26 cellular contexts compared by ENCODE assay signal in the genomic region with DNA sequence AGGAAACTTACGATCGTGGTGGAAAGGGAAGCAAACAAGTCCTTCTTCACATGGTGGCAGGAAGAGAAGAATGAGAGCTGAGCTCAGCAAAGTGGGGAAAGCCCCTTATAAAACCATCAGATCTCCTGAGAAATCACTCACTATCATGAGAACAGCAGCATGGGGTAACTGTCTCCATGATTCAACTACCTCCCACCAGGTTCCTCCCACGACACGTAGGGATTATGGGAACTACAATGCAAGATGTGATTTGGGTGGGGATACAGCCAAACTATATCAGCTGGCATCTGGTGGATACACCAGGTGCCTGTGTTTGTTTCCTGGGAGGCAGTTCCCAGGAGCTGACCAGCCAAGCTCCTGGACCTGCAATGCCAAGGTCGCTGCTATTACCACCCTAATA. TPM values are rescaled to one million over a fixed set of nuclear protein-coding genes. Genes with fewer than 3 reads are reported as not detected.
"Had no signal": no experiment of that assay in that cellular context is flagged by ENCODE, and none has a peak within 500 bp of the region (broad histone marks: within the 10 kb centered on the region; RNA-seq: fewer than 3 reads in every experiment).

No MANE protein-coding gene starts in this region.

- DNase-seq: dorsolateral prefrontal cortex; effector CD4-positive, alpha-beta T cell; foreskin fibroblast; gastrocnemius medialis; heart left ventricle; kidney; left lung; mesenchymal stem cell; midbrain; naive thymus-derived CD8-positive, alpha-beta T cell; pancreas; stimulated activated CD4-positive, alpha-beta T cell treated with anti-CD3 and anti-CD28 coated beads, Interleukin-12 subunit alpha, Interleukin-12 subunit beta, amount 100 ng/mL, for 4 hours; stimulated activated CD4-positive, alpha-beta T cell treated with anti-CD3 and anti-CD28 coated beads, Interleukin-1b, Interleukin-23, amount 100 ng/mL, for 48 hours; stimulated activated CD4-positive, alpha-beta T cell treated with anti-CD3 and anti-CD28 coated beads, Interleukin-4, amount 100 ng/mL, for 1 hour; stimulated activated CD8-positive, alpha-beta memory T cell treated with anti-CD3 and anti-CD28 coated beads, Interleukin-4, amount 100 ng/mL, for 48 hours; stimulated activated naive CD4-positive, alpha-beta T cell; stimulated activated naive CD8-positive, alpha-beta T cell treated with anti-CD3 and anti-CD28 coated beads, Interleukin-15, amount 100 ng/mL, for 72 hours; transverse colon had no signal

- H3K27me3 ChIP-seq: dorsolateral prefrontal cortex, gastrocnemius medialis, heart left ventricle, hepatocyte, left lung, pancreas, right atrium auricular region, suprapubic skin, transverse colon, vagina had no signal

- H3K27ac Mint-ChIP-seq: naive thymus-derived CD8-positive, alpha-beta T cell; stimulated activated naive CD8-positive, alpha-beta T cell treated with anti-CD3 and anti-CD28 coated beads, Interleukin-15, amount 100 ng/mL, for 72 hours had no signal

- H3K27me3 Mint-ChIP-seq: stimulated activated naive CD8-positive, alpha-beta T cell treated with anti-CD3 and anti-CD28 coated beads, Interleukin-15, amount 100 ng/mL, for 72 hours had no signal

- H3K9me3 Mint-ChIP-seq: naive thymus-derived CD8-positive, alpha-beta T cell; stimulated activated naive CD8-positive, alpha-beta T cell treated with anti-CD3 and anti-CD28 coated beads, Interleukin-15, amount 100 ng/mL, for 72 hours had no signal

- H3K36me3 ChIP-seq: left lung, pancreas, right atrium auricular region, suprapubic skin, transverse colon, vagina had no signal

- H3K36me3 Mint-ChIP-seq: naive thymus-derived CD8-positive, alpha-beta T cell had no signal

- H3K27ac ChIP-seq: dorsolateral prefrontal cortex, gastrocnemius medialis, heart left ventricle, hepatocyte, left lung, pancreas, right atrium auricular region, suprapubic skin, transverse colon, vagina had no signal

- H3K4me3 ChIP-seq: dorsolateral prefrontal cortex, gastrocnemius medialis, heart left ventricle, hepatocyte, left lung, pancreas, right atrium auricular region, smooth muscle cell, suprapubic skin, transverse colon, vagina had no signal

- H3K4me3 Mint-ChIP-seq: naive thymus-derived CD8-positive, alpha-beta T cell; stimulated activated naive CD8-positive, alpha-beta T cell treated with anti-CD3 and anti-CD28 coated beads, Interleukin-15, amount 100 ng/mL, for 72 hours had no signal

- H3K9me3 ChIP-seq: gastrocnemius medialis, heart left ventricle, left lung, pancreas, right atrium auricular region, suprapubic skin, transverse colon, vagina had no signal

RNA-seq across cellular contexts. Expression of a gene that starts 4.8 kb away (rescaled TPM):
- total RNA-seq: naive thymus-derived CD8-positive, alpha-beta T cell; smooth muscle cell; vagina had no signal

RNA-seq across cellular contexts. Expression of a gene that starts 52.4 kb away (rescaled TPM):
- total RNA-seq: gastrocnemius medialis, glomerular endothelial cell, lung microvascular endothelial cell, myocyte had no signal
